28 cellular contexts compared by ENCODE assay signal in the genomic region with DNA sequence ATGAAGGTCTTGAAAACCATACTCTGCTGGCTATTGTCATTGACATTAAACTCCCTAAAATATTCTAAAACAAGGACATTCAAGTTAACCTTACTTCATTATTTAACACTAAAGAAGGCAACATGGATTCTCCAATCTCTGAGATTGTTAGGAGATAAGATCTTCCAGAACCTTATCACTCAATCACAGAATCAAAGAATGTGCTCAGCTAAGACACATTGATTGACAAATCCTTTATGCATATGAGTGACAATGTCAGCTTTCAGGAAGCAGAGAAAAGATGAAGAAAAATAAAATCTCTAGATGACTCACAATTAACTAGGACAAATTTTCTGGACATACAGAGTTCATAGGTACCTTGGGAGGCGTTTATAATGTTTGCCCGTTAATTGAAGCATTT.
"Had no signal": no experiment of that assay in that cellular context is flagged by ENCODE, and none has a peak within 500 bp of the region (broad histone marks: within the 10 kb centered on the region; RNA-seq: fewer than 3 reads in every experiment).

No MANE protein-coding gene starts in this region.

- H3K27ac Mint-ChIP-seq: dendritic cell treated with granulocyte-macrophage colony-stimulating factor and Interleukin-4, amounts not matched to agents 40 ng/mL and 50 ng/mL, for 4 days; effector memory CD8-positive, alpha-beta T cell; endodermal cell had no signal

- H3K4me3 ChIP-seq: colonic mucosa, coronary artery, dorsolateral prefrontal cortex, esophagus muscularis mucosa, esophagus squamous epithelium, gastrocnemius medialis, gastroesophageal sphincter, heart left ventricle, heart right ventricle had no signal

- H3K27ac ChIP-seq: colonic mucosa, coronary artery, dorsolateral prefrontal cortex, epithelial cell of prostate, esophagus muscularis mucosa, esophagus squamous epithelium, foreskin keratinocyte, gastrocnemius medialis, gastroesophageal sphincter, heart left ventricle, heart right ventricle had no signal

- H3K36me3 ChIP-seq: colonic mucosa, esophagus muscularis mucosa, esophagus squamous epithelium, gastrocnemius medialis, gastroesophageal sphincter, heart left ventricle, heart right ventricle had no signal

- H3K27me3 Mint-ChIP-seq: dendritic cell treated with granulocyte-macrophage colony-stimulating factor and Interleukin-4, amounts not matched to agents 40 ng/mL and 50 ng/mL, for 4 days; effector memory CD8-positive, alpha-beta T cell had no signal

- FAIRE-seq: colon, endometrium, endothelial cell of umbilical vein, frontal cortex had no signal

- H3K4me3 Mint-ChIP-seq: dendritic cell treated with granulocyte-macrophage colony-stimulating factor and Interleukin-4, amounts not matched to agents 40 ng/mL and 50 ng/mL, for 4 days; effector memory CD8-positive, alpha-beta T cell; endodermal cell had no signal

- DNase-seq: colonic mucosa; cortex of kidney; dermis blood vessel endothelial cell; dorsolateral prefrontal cortex; effector CD4-positive, alpha-beta T cell; effector CD8-positive, alpha-beta T cell; effector memory CD4-positive, alpha-beta T cell; effector memory CD8-positive, alpha-beta T cell; endodermal cell; erythroblast; esophagus squamous epithelium; foreskin fibroblast; foreskin keratinocyte; foreskin melanocyte; gastrocnemius medialis; glutamatergic neuron; head of caudate nucleus; heart left ventricle; heart right ventricle had no signal

- H3K4me1 Mint-ChIP-seq: endodermal cell had no signal

- H3K9me3 Mint-ChIP-seq: dendritic cell treated with granulocyte-macrophage colony-stimulating factor and Interleukin-4, amounts not matched to agents 40 ng/mL and 50 ng/mL, for 4 days; endodermal cell had no signal

- H3K4me1 ChIP-seq: colonic mucosa, esophagus muscularis mucosa, esophagus squamous epithelium, foreskin keratinocyte, gastrocnemius medialis, gastroesophageal sphincter, heart left ventricle, heart right ventricle had no signal

- H3K9me3 ChIP-seq: colonic mucosa, esophagus muscularis mucosa, esophagus squamous epithelium, gastrocnemius medialis, gastroesophageal sphincter, heart left ventricle had no signal

- H3K27me3 ChIP-seq: colonic mucosa, dorsolateral prefrontal cortex, esophagus muscularis mucosa, esophagus squamous epithelium, foreskin keratinocyte, gastrocnemius medialis, gastroesophageal sphincter, heart left ventricle, heart right ventricle had no signal
